ENCODE assay signal across 12 cellular contexts in the genomic region with DNA sequence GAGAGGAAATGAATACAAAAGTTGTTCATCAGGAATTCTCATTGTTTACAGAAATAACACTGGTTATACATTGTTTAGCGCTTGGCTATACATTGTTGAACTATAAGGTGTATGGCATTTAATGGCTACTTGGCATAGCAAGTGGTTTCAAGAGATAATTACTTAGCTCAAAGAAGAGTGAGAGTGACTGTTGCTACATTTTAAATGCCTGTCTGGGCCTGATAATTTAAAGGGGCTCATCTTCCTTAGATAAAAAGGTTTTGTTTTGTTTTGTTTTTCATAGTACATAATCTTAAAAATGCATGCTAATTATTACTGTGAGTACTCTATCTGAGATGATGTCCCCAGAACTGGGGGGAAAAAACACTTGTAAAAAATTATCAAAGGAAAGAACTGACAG. TPM values are rescaled to one million over a fixed set of nuclear protein-coding genes. Genes with fewer than 3 reads are reported as not detected.
DNase-seq lines count a peak whose midpoint lies in the region; ATAC-seq and TF ChIP-seq lines count a peak whose summit lies in the region.
"Had no signal": no experiment of that assay in that cellular context is flagged by ENCODE, and none has a peak within 500 bp of the region (broad histone marks: within the 10 kb centered on the region; RNA-seq: fewer than 3 reads in every experiment).

No MANE protein-coding gene starts in this region.

- H3K36me3 Mint-ChIP-seq in activated T-cell treated with anti-CD3 and anti-CD28 coated beads, Interleukin-2, amount 50 U/mL, for 24 hours (ENCODE audit: low read depth), result peaks cover 23% of the 10 kb centered on the region
- peaks cover 8% of the 10 kb centered on the region for H3K36me3 Mint-ChIP-seq in activated T-helper 17 cell treated with anti-CD3 and anti-CD28 coated beads, Interleukin-2, amount 50 U/mL, for 72 hours (ENCODE audit: low read depth)

- intact Hi-C loops in lower lobe of right lung (cut with DNase I), result no loop called here

- H3K4me3 ChIP-seq in lower lobe of right lung, result no peak overlapping the region

- no peak for ATAC-seq in activated T-helper 17 cell treated with anti-CD3 and anti-CD28 coated beads, Interleukin-2, amount 50 U/mL, for 72 hours (replicated peaks)
- ATAC-seq in lower lobe of right lung (no peak), GM19467 (IDR thresholded peaks at IDR 0.05; ENCODE audit: unreplicated experiment) (no peak)

- H3K9me3 ChIP-seq in lower lobe of right lung, result no peaks in the 10 kb centered on the region
- H3K9me3 ChIP-seq: MG63 had no signal

- no peak for DNase-seq in activated T-cell treated with anti-CD3 and anti-CD28 coated beads, Interleukin-2, amount 50 U/mL, for 24 hours
- no peak for DNase-seq in activated T-cell treated with anti-CD3 and anti-CD28 coated beads, Interleukin-2, amount 50 U/mL, for 1 hour
- no peak for DNase-seq in lower lobe of right lung
- DNase-seq in superior temporal gyrus (ENCODE audit: extremely low spot score), result peak; percentile 27
- no peak for DNase-seq in NCI-H345 (lab: John Stamatoyannopoulos, UW)
- DNase-seq in SKM-1 treated with dmso at 0.1 percent for 144 hours (lab: John Stamatoyannopoulos, UW; ENCODE audit: unreplicated experiment), result no peak
- DNase-seq: activated CD4-positive, alpha-beta T cell treated with anti-CD3 and anti-CD28 coated beads for 48 hours; aorta; MG63; NCI-H446 treated with DMSO at 0.1 percent for 48 hours had no signal

- H3K4me1 Mint-ChIP-seq in activated T-cell treated with anti-CD3 and anti-CD28 coated beads, Interleukin-2, amount 50 U/mL, for 24 hours (ENCODE audit: low read depth), result peaks cover 48% of the 10 kb centered on the region
- peaks cover 18% of the 10 kb centered on the region for H3K4me1 Mint-ChIP-seq in activated T-helper 17 cell treated with anti-CD3 and anti-CD28 coated beads, Interleukin-2, amount 50 U/mL, for 72 hours

- H3K27me3 Mint-ChIP-seq in activated T-cell treated with anti-CD3 and anti-CD28 coated beads, Interleukin-2, amount 50 U/mL, for 24 hours, result no peaks in the 10 kb centered on the region
- H3K27me3 Mint-ChIP-seq in activated T-helper 17 cell treated with anti-CD3 and anti-CD28 coated beads, Interleukin-2, amount 50 U/mL, for 72 hours, result no peaks in the 10 kb centered on the region

- H3K4me3 Mint-ChIP-seq in activated T-cell treated with anti-CD3 and anti-CD28 coated beads, Interleukin-2, amount 50 U/mL, for 24 hours, result no peak overlapping the region
- peak overlapping the region; percentile 81 for H3K4me3 Mint-ChIP-seq in activated T-helper 17 cell treated with anti-CD3 and anti-CD28 coated beads, Interleukin-2, amount 50 U/mL, for 72 hours

- peaks cover 32% of the 10 kb centered on the region for H3K4me1 ChIP-seq in lower lobe of right lung

- no peak for TF ChIP-seq CTCF in lower lobe of right lung (IDR thresholded peaks at IDR 0.05)

- no peaks in the 10 kb centered on the region for H3K9me3 Mint-ChIP-seq in activated T-cell treated with anti-CD3 and anti-CD28 coated beads, Interleukin-2, amount 50 U/mL, for 24 hours
- no peaks in the 10 kb centered on the region for H3K9me3 Mint-ChIP-seq in activated T-helper 17 cell treated with anti-CD3 and anti-CD28 coated beads, Interleukin-2, amount 50 U/mL, for 72 hours

- H3K27ac Mint-ChIP-seq in activated T-cell treated with anti-CD3 and anti-CD28 coated beads, Interleukin-2, amount 50 U/mL, for 24 hours, result peak overlapping the region; percentile 100
- H3K27ac Mint-ChIP-seq in activated T-helper 17 cell treated with anti-CD3 and anti-CD28 coated beads, Interleukin-2, amount 50 U/mL, for 72 hours, result peak overlapping the region; percentile 80

- H3K36me3 ChIP-seq in lower lobe of right lung, result peaks cover 10% of the 10 kb centered on the region
- H3K36me3 ChIP-seq: MG63 had no signal

- peak overlapping the region; percentile 82 for H3K27ac ChIP-seq in lower lobe of right lung

- H3K27me3 ChIP-seq in lower lobe of right lung (ENCODE audit: low read depth), result no peaks in the 10 kb centered on the region
- H3K27me3 ChIP-seq: MG63 had no signal

RNA-seq across cellular contexts. Expression of a gene that starts 1.5 kb away (rescaled TPM):
- 10 to 100 TPM; 12.9 to 15.2 TPM for total RNA-seq in activated T-helper 17 cell treated with anti-CD3 and anti-CD28 coated beads, Interleukin-2, amount 50 U/mL, for 72 hours
- 39.7 TPM for total RNA-seq in lower lobe of right lung

RNA-seq across cellular contexts. Expression of a gene that starts 30.1 kb away (rescaled TPM):
- 10 to 100 TPM; 46.1 to 62.5 TPM for total RNA-seq in activated T-helper 17 cell treated with anti-CD3 and anti-CD28 coated beads, Interleukin-2, amount 50 U/mL, for 72 hours
- total RNA-seq in lower lobe of right lung, result 37.2 TPM

RNA-seq across cellular contexts. Expression of a gene that starts 52.0 kb away (rescaled TPM):
- total RNA-seq in activated T-helper 17 cell treated with anti-CD3 and anti-CD28 coated beads, Interleukin-2, amount 50 U/mL, for 72 hours, result 1 to 10 TPM in 1 of 2 donors, under 1 TPM in 1; 0.58 to 1.3 TPM
- 1.7 TPM for total RNA-seq in lower lobe of right lung
